14 cellular contexts compared by ENCODE assay signal in genomic region chr4:1478766-1479355, GRCh38.
"Had no signal": no experiment of that assay in that cellular context is flagged by ENCODE, and none has a peak within 500 bp of the region (broad histone marks: within the 10 kb centered on the region; RNA-seq: fewer than 3 reads in every experiment).

No MANE protein-coding gene starts in this region.

- ATAC-seq: activated naive CD8-positive, alpha-beta T cell treated with anti-CD3 and anti-CD28 coated beads, Interleukin-2, amount 50 U/mL, for 24 hours; esophagus mucosa; left colon; pancreas had no signal

- H3K27ac Mint-ChIP-seq: activated CD4-positive, alpha-beta memory T cell treated with anti-CD3 and anti-CD28 coated beads for 36 hours; activated naive CD8-positive, alpha-beta T cell treated with anti-CD3 and anti-CD28 coated beads, Interleukin-2, amount 50 U/mL, for 24 hours; nephron progenitor cell had no signal

- H3K4me3 ChIP-seq: ascending aorta, dorsolateral prefrontal cortex, pancreas, thyroid gland had no signal

- H3K4me1 Mint-ChIP-seq: activated naive CD8-positive, alpha-beta T cell treated with anti-CD3 and anti-CD28 coated beads, Interleukin-2, amount 50 U/mL, for 24 hours; nephron progenitor cell had no signal

- H3K36me3 ChIP-seq: ascending aorta, pancreas, thyroid gland had no signal

- H3K4me3 Mint-ChIP-seq: activated CD4-positive, alpha-beta memory T cell treated with anti-CD3 and anti-CD28 coated beads for 36 hours; activated naive CD8-positive, alpha-beta T cell treated with anti-CD3 and anti-CD28 coated beads, Interleukin-2, amount 50 U/mL, for 24 hours; nephron progenitor cell had no signal

- H3K27ac ChIP-seq: ascending aorta, dorsolateral prefrontal cortex, pancreas, thyroid gland had no signal

- H3K27me3 ChIP-seq: ascending aorta, pancreas, thyroid gland had no signal

- DNase-seq: activated CD4-positive, alpha-beta memory T cell treated with anti-CD3 and anti-CD28 coated beads for 36 hours; activated CD4-positive, alpha-beta T cell treated with anti-CD3 and anti-CD28 coated beads for 1 hour; activated naive CD4-positive, alpha-beta T cell treated with Interleukin-2 at 50 U/mL for 16 hours; activated naive CD8-positive, alpha-beta T cell treated with anti-CD3 and anti-CD28 coated beads, Interleukin-2, amount 50 U/mL, for 24 hours; left colon; mammary epithelial cell; nephron progenitor cell; thyroid gland had no signal

- FAIRE-seq: bronchial epithelial cell, endometrium, pancreas had no signal

- H3K9me3 ChIP-seq: thyroid gland had no signal

- H3K4me1 ChIP-seq: ascending aorta, pancreas, thyroid gland had no signal
